ENCODE assay signal across 13 cellular contexts in the genomic region with DNA sequence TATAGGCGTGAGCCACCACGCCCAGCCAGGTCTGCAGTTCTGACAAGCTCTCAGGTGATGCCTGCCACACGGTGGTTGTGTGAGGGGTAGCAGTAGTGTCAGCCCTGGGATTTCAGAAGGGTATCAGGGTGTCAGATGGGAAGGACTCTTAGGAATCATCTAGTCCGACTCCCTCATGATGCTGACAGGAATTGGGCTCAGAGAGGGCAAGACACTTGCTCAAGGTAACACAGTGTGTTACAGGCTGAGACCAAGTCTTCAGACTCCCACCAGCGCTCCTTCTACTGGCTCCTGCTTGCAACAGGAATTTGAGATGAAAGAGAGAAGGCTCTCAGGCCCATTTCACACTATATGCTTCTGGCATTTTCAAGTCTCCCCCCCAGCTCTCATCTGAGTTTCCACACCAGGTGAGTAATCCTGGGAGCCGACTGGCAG. TPM values are rescaled to one million over a fixed set of nuclear protein-coding genes. Genes with fewer than 3 reads are reported as not detected.
DNase-seq lines count a peak whose midpoint lies in the region; ATAC-seq and TF ChIP-seq lines count a peak whose summit lies in the region.
"Had no signal": no experiment of that assay in that cellular context is flagged by ENCODE, and none has a peak within 500 bp of the region (broad histone marks: within the 10 kb centered on the region; RNA-seq: fewer than 3 reads in every experiment).

No MANE protein-coding gene starts in this region.

- 59 to 73% methylated on average over 2 to 6 of the region's 6 CpGs for WGBS in endodermal cell (ENCODE audit: insufficient coverage in 1 of 2, insufficient read length in 1 of 2), 2 experiments
- WGBS in body of pancreas, 2 donors, result 39 to 50% methylated on average over 5 of the region's 6 CpGs
- no CpG with 5 or more reads among the region's 6 CpGs for WGBS in neuronal stem cell (ENCODE audit: extremely low coverage in 2 of 2, insufficient read length in 2 of 2, insufficient replicate concordance in 1 of 2), 2 donors

- DNase-seq in endodermal cell (peak; percentile 83), body of pancreas (no peak), middle frontal gyrus (ENCODE audit: extremely low spot score, low spot score) (no peak), NCI-H1105 (lab: John Stamatoyannopoulos, UW) (no peak), neuronal stem cell (ENCODE audit: low spot score) (no peak)
- DNase-seq: activated CD4-positive, alpha-beta T cell treated with anti-CD3 and anti-CD28 coated beads, Interleukin-2, amount 10 ng/mL, durations not matched to agents 24 days and 14 days; trophoblast cell had no signal

- H3K27me3 ChIP-seq in BLaER1 treated with 17β-estradiol and CSF1 and Interleukin-3, amounts not matched to agents 10 nM and 100 nM, result peaks cover under 1 to 13% (median 8%) of the 10 kb centered on the region in 11 experiments; a peak in 21 of 22 replicates
- H3K27me3 ChIP-seq in OCI-LY1 (ENCODE audit: insufficient read depth, low read length), result no peaks in the 10 kb centered on the region
- H3K27me3 ChIP-seq in endodermal cell (ENCODE audit: control insufficient read depth, insufficient read depth, low read length, poor library complexity, severe bottlenecking), result no peaks in the 10 kb centered on the region
- peaks cover 0 to 6% of the 10 kb centered on the region in 2 donors for H3K27me3 ChIP-seq in body of pancreas
- H3K27me3 ChIP-seq in neuronal stem cell (ENCODE audit: control insufficient read depth in 3 of 3, insufficient read depth in 3 of 3, low read depth in 1 of 3, low read length in 3 of 3), result no peaks in the 10 kb centered on the region

- peaks cover 9% of the 10 kb centered on the region for H3K4me1 Mint-ChIP-seq in endodermal cell
- H3K4me1 Mint-ChIP-seq: activated CD4-positive, alpha-beta T cell treated with anti-CD3 and anti-CD28 coated beads, Interleukin-2, amount 10 ng/mL, durations not matched to agents 24 days and 14 days had no signal

- H4K8ac ChIP-seq in neuronal stem cell (ENCODE audit: low read depth, low read length), result no peak overlapping the region

- H3K27ac Mint-ChIP-seq in endodermal cell, result no peak overlapping the region
- H3K27ac Mint-ChIP-seq: activated CD4-positive, alpha-beta T cell treated with anti-CD3 and anti-CD28 coated beads, Interleukin-2, amount 10 ng/mL, durations not matched to agents 24 days and 14 days; activated naive CD8-positive, alpha-beta T cell had no signal

- H3K36me3 Mint-ChIP-seq in endodermal cell (ENCODE audit: low read depth), result no peaks in the 10 kb centered on the region
- H3K36me3 Mint-ChIP-seq: activated naive CD8-positive, alpha-beta T cell had no signal

- no peaks in the 10 kb centered on the region for H3K9me3 ChIP-seq in BLaER1 treated with 17β-estradiol and CSF1 and Interleukin-3, amounts not matched to agents 10 nM and 100 nM (replicated peaks in 1 of 11)
- no peaks in the 10 kb centered on the region for H3K9me3 ChIP-seq in OCI-LY1 (ENCODE audit: low read length)
- no peaks in the 10 kb centered on the region for H3K9me3 ChIP-seq in endodermal cell (ENCODE audit: control insufficient read depth, low read length)
- no peaks in the 10 kb centered on the region for H3K9me3 ChIP-seq in body of pancreas
- no peaks in the 10 kb centered on the region for H3K9me3 ChIP-seq in neuronal stem cell (replicated peaks in 1 of 2; ENCODE audit: control insufficient read depth in 2 of 2, insufficient read depth in 1 of 2, low read depth in 1 of 2, low read length in 2 of 2)

- H3K18ac ChIP-seq in neuronal stem cell (ENCODE audit: low read length), result no peak overlapping the region

- no peak overlapping the region for H2BK12ac ChIP-seq in neuronal stem cell (ENCODE audit: low read length)

- H4K20me1 ChIP-seq in BLaER1 treated with 17β-estradiol and CSF1 and Interleukin-3, amounts not matched to agents 10 nM and 100 nM, result 0 out of 22 replicates have a peak, but pooled peaks cover 0 to under 1% (median 0%) of the 10 kb centered on the region in 11 experiments
- H4K20me1 ChIP-seq in OCI-LY1 (ENCODE audit: insufficient read depth, low read length), result no peaks in the 10 kb centered on the region

- H3K27ac ChIP-seq in BLaER1 treated with 17β-estradiol and CSF1 and Interleukin-3, amounts not matched to agents 10 nM and 100 nM, result no peak overlapping the region
- H3K27ac ChIP-seq in OCI-LY1 (ENCODE audit: low read depth, low read length, poor library complexity, severe bottlenecking) (no peak overlapping the region), endodermal cell (ENCODE audit: low read depth, low read length) (no peak overlapping the region), body of pancreas (no peak overlapping the region), neuronal stem cell (replicated peaks; ENCODE audit: low read length) (no peak overlapping the region)

- H3K9me2 ChIP-seq in OCI-LY1 (ENCODE audit: low read depth, low read length), result no peaks in the 10 kb centered on the region

- no peak for TF ChIP-seq POLR2A in body of pancreas (IDR thresholded peaks at IDR 0.05)

- no peak overlapping the region for H2AFZ ChIP-seq in OCI-LY1 (ENCODE audit: low read length)
- no peak overlapping the region for H2AFZ ChIP-seq in neuronal stem cell (ENCODE audit: low read length)

- no peaks in the 10 kb centered on the region for H3K79me2 ChIP-seq in OCI-LY1 (ENCODE audit: insufficient read depth, low read length)

- H3K4me2 ChIP-seq in BLaER1 treated with 17β-estradiol and CSF1 and Interleukin-3, amounts not matched to agents 10 nM and 100 nM, result peak overlapping the region in 6 of 11 experiments; percentile 17 to 51 (median 36); a peak in 7 of 22 replicates
- H3K4me2 ChIP-seq in OCI-LY1 (ENCODE audit: low read length), result no peak overlapping the region
- no peak overlapping the region for H3K4me2 ChIP-seq in neuronal stem cell (ENCODE audit: insufficient read depth, low read length, poor library complexity, severe bottlenecking)

- H3K9ac ChIP-seq in BLaER1 treated with 17β-estradiol and CSF1 and Interleukin-3, amounts not matched to agents 10 nM and 100 nM, result no peak overlapping the region
- H3K9ac ChIP-seq in OCI-LY1 (ENCODE audit: low read length) (no peak overlapping the region), endodermal cell (ENCODE audit: extremely low read depth, low read length, poor library complexity, severe bottlenecking) (no peak overlapping the region), neuronal stem cell (ENCODE audit: low read depth, low read length, poor library complexity) (no peak overlapping the region)

- no peak overlapping the region for H3K4ac ChIP-seq in neuronal stem cell (ENCODE audit: low read length)

- H3K36me3 ChIP-seq in BLaER1 treated with 17β-estradiol and CSF1 and Interleukin-3, amounts not matched to agents 10 nM and 100 nM, result no peaks in the 10 kb centered on the region
- H3K36me3 ChIP-seq in OCI-LY1 (ENCODE audit: insufficient read depth, low read length), result no peaks in the 10 kb centered on the region
- no peaks in the 10 kb centered on the region for H3K36me3 ChIP-seq in endodermal cell (ENCODE audit: control insufficient read depth, insufficient read depth, low read length)
- no peaks in the 10 kb centered on the region for H3K36me3 ChIP-seq in body of pancreas (replicated peaks in 1 of 2; ENCODE audit: insufficient read depth in 1 of 2, low read depth in 2 of 2)
- no peaks in the 10 kb centered on the region for H3K36me3 ChIP-seq in neuronal stem cell (replicated peaks in 1 of 2; ENCODE audit: control insufficient read depth in 2 of 2, insufficient read depth in 2 of 2, low read length in 2 of 2)

- H2BK15ac ChIP-seq in neuronal stem cell (ENCODE audit: low read length), result no peak overlapping the region

- no peaks in the 10 kb centered on the region for H3F3A ChIP-seq in OCI-LY1 (ENCODE audit: insufficient read depth, low read length)

- no peak overlapping the region for H2BK5ac ChIP-seq in neuronal stem cell (ENCODE audit: low read length)

- H4K91ac ChIP-seq in neuronal stem cell (ENCODE audit: low read depth, low read length, poor library complexity), result no peak overlapping the region

- H3K27me3 Mint-ChIP-seq in endodermal cell (ENCODE audit: insufficient read depth), result peaks cover 2% of the 10 kb centered on the region

- no peak overlapping the region for H2AK5ac ChIP-seq in neuronal stem cell (ENCODE audit: low read depth, low read length)

- no peak overlapping the region for H3K4me3 ChIP-seq in BLaER1 treated with 17β-estradiol and CSF1 and Interleukin-3, amounts not matched to agents 10 nM and 100 nM
- H3K4me3 ChIP-seq in OCI-LY1 (ENCODE audit: low read depth, low read length, poor library complexity, severe bottlenecking), result no peak overlapping the region
- no peak overlapping the region for H3K4me3 ChIP-seq in endodermal cell (ENCODE audit: low read length)
- no peak overlapping the region for H3K4me3 ChIP-seq in body of pancreas
- H3K4me3 ChIP-seq in neuronal stem cell (ENCODE audit: low read length in 2 of 2), result no peak overlapping the region

- TF ChIP-seq CTCF in GM12873 (IDR thresholded peaks at IDR 0.05; ENCODE audit: insufficient read depth, low read depth, low read length, missing control alignments) (peak; percentile 34), OCI-LY1 (IDR thresholded peaks at IDR 0.05; ENCODE audit: low read length) (0 out of 2 replicates have a peak, but pooled peaks have one; percentile 9), endodermal cell (conservative IDR thresholded peaks at IDR 0.05) (peak; percentile 67), body of pancreas (IDR thresholded peaks at IDR 0.05) (no peak)

- no peaks in the 10 kb centered on the region for H3K9me3 Mint-ChIP-seq in endodermal cell
- H3K9me3 Mint-ChIP-seq: activated CD4-positive, alpha-beta T cell treated with anti-CD3 and anti-CD28 coated beads, Interleukin-2, amount 10 ng/mL, durations not matched to agents 24 days and 14 days had no signal

- intact Hi-C loops in body of pancreas (cut with DNase I), result no loop called here

- H3K4me3 Mint-ChIP-seq in endodermal cell, result no peak overlapping the region
- H3K4me3 Mint-ChIP-seq: activated CD4-positive, alpha-beta T cell treated with anti-CD3 and anti-CD28 coated beads, Interleukin-2, amount 10 ng/mL, durations not matched to agents 24 days and 14 days; activated naive CD8-positive, alpha-beta T cell had no signal

- no peaks in the 10 kb centered on the region for H3K79me1 ChIP-seq in neuronal stem cell (ENCODE audit: low read depth, low read length)

- H2BK120ac ChIP-seq in neuronal stem cell (ENCODE audit: low read depth, low read length), result no peak overlapping the region

- ATAC-seq in body of pancreas, result no peak
- ATAC-seq: sciatic nerve had no signal

- peaks cover 0 to 15% (median 9%) of the 10 kb centered on the region in 10 experiments; a peak in 15 of 20 replicates for H3K4me1 ChIP-seq in BLaER1 treated with 17β-estradiol and CSF1 and Interleukin-3, amounts not matched to agents 10 nM and 100 nM
- H3K4me1 ChIP-seq in OCI-LY1 (ENCODE audit: insufficient read depth, low read length, severe bottlenecking) (no peaks in the 10 kb centered on the region), endodermal cell (ENCODE audit: control insufficient read depth, insufficient read depth, low read length) (peaks cover 2% of the 10 kb centered on the region), body of pancreas (no peaks in the 10 kb centered on the region), neuronal stem cell (ENCODE audit: control insufficient read depth in 2 of 2, insufficient read depth in 1 of 2, low read depth in 1 of 2, low read length in 2 of 2) (peaks cover under 1 to 2% of the 10 kb centered on the region in 2 donors)

- no peak overlapping the region for H3K14ac ChIP-seq in neuronal stem cell (ENCODE audit: low read length)

- no peak overlapping the region for H3K23ac ChIP-seq in neuronal stem cell (ENCODE audit: low read depth, low read length, poor library complexity)

RNA-seq across cellular contexts. Expression of gene HTR1D, which starts 6.9 kb away (rescaled TPM):
- total RNA-seq in endodermal cell (1 to 10 TPM; 2.9 to 4.1 TPM), body of pancreas (not detected)
- polyA plus RNA-seq in endodermal cell (2013, experiment 1 of 2), result 1.1 TPM
- polyA plus RNA-seq in endodermal cell (2013, experiment 2 of 2), result 1.1 TPM
- polyA plus RNA-seq in neuronal stem cell (2013, experiment 1 of 2), result 1.9 TPM
- 2.1 TPM for polyA plus RNA-seq in neuronal stem cell (2013, experiment 2 of 2)
- total RNA-seq: activated CD4-positive, alpha-beta T cell treated with anti-CD3 and anti-CD28 coated beads, Interleukin-2, amount 10 ng/mL, durations not matched to agents 24 days and 14 days; SK-MEL-5 had no signal

RNA-seq across cellular contexts. Expression of gene LUZP1, which starts 41.7 kb away (rescaled TPM):
- total RNA-seq in endodermal cell, result 10 to 100 TPM; 43.5 to 49.4 TPM
- polyA plus RNA-seq in endodermal cell (2013, experiment 1 of 2), result 19.1 TPM
- polyA plus RNA-seq in endodermal cell (2013, experiment 2 of 2), result 23.1 TPM
- total RNA-seq in body of pancreas, result 1 to 10 TPM; 4.6 to 8.0 TPM
- polyA plus RNA-seq in neuronal stem cell (2013, experiment 1 of 2), result 27.0 TPM
- 28.3 TPM for polyA plus RNA-seq in neuronal stem cell (2013, experiment 2 of 2)

Comparison
In these comparisons a context has a peak if more than half of its experiments do, and no peak if none do; other contexts are left out.
1. H3K4me2 ChIP-seq: peak in BLaER1 treated with 17β-estradiol and CSF1 and Interleukin-3, amounts not matched to agents 10 nM and 100 nM (6 of 11); none in OCI-LY1 (single experiment) and neuronal stem cell (single experiment).
2. CTCF ChIP-seq: peak in GM12873 (single experiment), OCI-LY1 (single experiment) and endodermal cell (single experiment); none in body of pancreas (0 of 7).
3. RNA of gene LUZP1, which starts 41.7 kb away (total RNA-seq): 43.5 to 49.4 TPM in endodermal cell; 4.6 to 8.0 TPM in body of pancreas; every median in the first group is over 4 times any median in the second.